Comparison of ENCODE assay signal across 21 cellular contexts in genomic region chr1:180860535-180860934, GRCh38. TPM values are rescaled to one million over a fixed set of nuclear protein-coding genes. Genes with fewer than 3 reads are reported as not detected.
"Had no signal": no experiment of that assay in that cellular context is flagged by ENCODE, and none has a peak within 500 bp of the region (broad histone marks: within the 10 kb centered on the region; RNA-seq: fewer than 3 reads in every experiment).

No MANE protein-coding gene starts in this region.

- H3K27me3 ChIP-seq: brain microvascular endothelial cell, esophagus squamous epithelium, sigmoid colon, spleen, upper lobe of right lung had no signal

- DNase-seq: activated B cell treated with CpG ODN at 0.5 μM for 24 hours; activated CD4-positive, alpha-beta memory T cell treated with anti-CD3 and anti-CD28 coated beads, Interleukin-2, amount 10 ng/mL, durations not matched to agents 7 days and 5 days; activated CD4-positive, alpha-beta T cell treated with anti-CD3 and anti-CD28 coated beads for 4 hours; activated naive CD4-positive, alpha-beta T cell treated with anti-CD3 and anti-CD28 coated beads, Interleukin-2, amount 10 ng/mL, durations not matched to agents 7 days and 5 days; activated T-cell treated with anti-CD3 and anti-CD28 coated beads, Interleukin-2, amount 50 U/mL, for 4 hours; aorta; brain microvascular endothelial cell; effector CD8-positive, alpha-beta T cell; esophagus squamous epithelium; immature natural killer cell; left ventricle myocardium superior; mesenchymal stem cell; naive thymus-derived CD8-positive, alpha-beta T cell; posterior cingulate gyrus; sigmoid colon; spleen; stimulated activated CD4-positive, alpha-beta T cell treated with anti-CD3 and anti-CD28 coated beads, Interleukin-4, amount 100 ng/mL, for 4 hours; upper lobe of right lung had no signal

- H3K9me3 Mint-ChIP-seq: activated B cell treated with CpG ODN at 0.5 μM for 24 hours; activated CD4-positive, alpha-beta memory T cell treated with anti-CD3 and anti-CD28 coated beads, Interleukin-2, amount 10 ng/mL, durations not matched to agents 7 days and 5 days; activated naive CD4-positive, alpha-beta T cell treated with anti-CD3 and anti-CD28 coated beads, Interleukin-2, amount 10 ng/mL, durations not matched to agents 7 days and 5 days; activated T-cell treated with anti-CD3 and anti-CD28 coated beads, Interleukin-2, amount 50 U/mL, for 4 hours; central memory CD8-positive, alpha-beta T cell; immature natural killer cell; naive thymus-derived CD8-positive, alpha-beta T cell; stimulated activated memory B cell treated with anti-CD40 and anti-IgM and Interleukin-4, amounts not matched to agents 10 μg/mL and 1 μg/mL and 100 μg/mL, for 72 hours had no signal

- H3K27ac ChIP-seq: brain microvascular endothelial cell, esophagus squamous epithelium, sigmoid colon, spleen, thoracic aorta, upper lobe of right lung had no signal

- H3K27ac Mint-ChIP-seq: activated B cell treated with CpG ODN at 0.5 μM for 24 hours; activated CD4-positive, alpha-beta memory T cell treated with anti-CD3 and anti-CD28 coated beads, Interleukin-2, amount 10 ng/mL, durations not matched to agents 7 days and 5 days; activated naive CD4-positive, alpha-beta T cell treated with anti-CD3 and anti-CD28 coated beads, Interleukin-2, amount 10 ng/mL, durations not matched to agents 7 days and 5 days; immature natural killer cell; stimulated activated memory B cell treated with anti-CD40 and anti-IgM and Interleukin-4, amounts not matched to agents 10 μg/mL and 1 μg/mL and 100 μg/mL, for 72 hours had no signal

- H3K4me3 ChIP-seq: esophagus squamous epithelium, sigmoid colon, spleen, thoracic aorta, upper lobe of right lung had no signal

- ATAC-seq: activated T-cell treated with anti-CD3 and anti-CD28 coated beads, Interleukin-2, amount 50 U/mL, for 4 hours; left ventricle myocardium superior; naive thymus-derived CD8-positive, alpha-beta T cell; stimulated activated memory B cell treated with anti-CD40 and anti-IgM and Interleukin-4, amounts not matched to agents 10 μg/mL and 1 μg/mL and 100 μg/mL, for 72 hours; upper lobe of right lung had no signal

- H3K27me3 Mint-ChIP-seq: activated B cell treated with CpG ODN at 0.5 μM for 24 hours; activated CD4-positive, alpha-beta memory T cell treated with anti-CD3 and anti-CD28 coated beads, Interleukin-2, amount 10 ng/mL, durations not matched to agents 7 days and 5 days; activated naive CD4-positive, alpha-beta T cell treated with anti-CD3 and anti-CD28 coated beads, Interleukin-2, amount 10 ng/mL, durations not matched to agents 7 days and 5 days; central memory CD8-positive, alpha-beta T cell; naive thymus-derived CD8-positive, alpha-beta T cell; stimulated activated memory B cell treated with anti-CD40 and anti-IgM and Interleukin-4, amounts not matched to agents 10 μg/mL and 1 μg/mL and 100 μg/mL, for 72 hours had no signal

- H3K4me3 Mint-ChIP-seq: activated B cell treated with CpG ODN at 0.5 μM for 24 hours; activated CD4-positive, alpha-beta memory T cell treated with anti-CD3 and anti-CD28 coated beads, Interleukin-2, amount 10 ng/mL, durations not matched to agents 7 days and 5 days; activated naive CD4-positive, alpha-beta T cell treated with anti-CD3 and anti-CD28 coated beads, Interleukin-2, amount 10 ng/mL, durations not matched to agents 7 days and 5 days; activated T-cell treated with anti-CD3 and anti-CD28 coated beads, Interleukin-2, amount 50 U/mL, for 4 hours; central memory CD8-positive, alpha-beta T cell; immature natural killer cell; naive thymus-derived CD8-positive, alpha-beta T cell; stimulated activated memory B cell treated with anti-CD40 and anti-IgM and Interleukin-4, amounts not matched to agents 10 μg/mL and 1 μg/mL and 100 μg/mL, for 72 hours had no signal

- H3K4me1 Mint-ChIP-seq: activated B cell treated with CpG ODN at 0.5 μM for 24 hours; activated CD4-positive, alpha-beta memory T cell treated with anti-CD3 and anti-CD28 coated beads, Interleukin-2, amount 10 ng/mL, durations not matched to agents 7 days and 5 days; activated naive CD4-positive, alpha-beta T cell treated with anti-CD3 and anti-CD28 coated beads, Interleukin-2, amount 10 ng/mL, durations not matched to agents 7 days and 5 days; central memory CD8-positive, alpha-beta T cell; immature natural killer cell; stimulated activated memory B cell treated with anti-CD40 and anti-IgM and Interleukin-4, amounts not matched to agents 10 μg/mL and 1 μg/mL and 100 μg/mL, for 72 hours had no signal

- H3K36me3 ChIP-seq: brain microvascular endothelial cell had no signal

- H3K4me1 ChIP-seq: esophagus squamous epithelium, sigmoid colon, upper lobe of right lung had no signal

RNA-seq across cellular contexts. Expression of gene KIAA1614, which starts 52.2 kb away (rescaled TPM):
- polyA plus RNA-seq: immature natural killer cell had no signal
